Comparison of ENCODE assay signal across 17 cellular contexts in genomic region chr2:189147361-189147760, GRCh38. TPM values are rescaled to one million over a fixed set of nuclear protein-coding genes. Genes with fewer than 3 reads are reported as not detected.
DNase-seq lines count a peak whose midpoint lies in the region; ATAC-seq and TF ChIP-seq lines count a peak whose summit lies in the region.
"Had no signal": no experiment of that assay in that cellular context is flagged by ENCODE, and none has a peak within 500 bp of the region (broad histone marks: within the 10 kb centered on the region; RNA-seq: fewer than 3 reads in every experiment).

No MANE protein-coding gene starts in this region.

- H3K27ac ChIP-seq in ACC112 (ENCODE audit: low read depth, low read length) (0 out of 2 replicates have a peak overlapping the region, but pooled peaks have one; percentile 2), IMR-90 (ENCODE audit: insufficient read depth, low read length) (peak overlapping the region; percentile 53; the same call in 1 of the 2 replicates), fibroblast of lung (ENCODE audit: insufficient read depth, low read length) (no peak overlapping the region)
- H3K27ac ChIP-seq: RWPE1 had no signal

- no peak overlapping the region for H3K56ac ChIP-seq in IMR-90 (ENCODE audit: extremely low read depth, insufficient read depth, low read length)

- H2AFZ ChIP-seq in ACC112 (ENCODE audit: low read length, unreplicated experiment) (no peak overlapping the region), IMR-90 (replicated peaks; ENCODE audit: low read length, poor library complexity) (no peak overlapping the region), fibroblast of lung (ENCODE audit: low read length) (no peak overlapping the region)

- H4K5ac ChIP-seq in IMR-90 (ENCODE audit: low read depth, low read length) = peak overlapping the region; percentile 30; the same call in 1 of the 2 replicates

- peak overlapping the region; percentile 75 for H3K27ac Mint-ChIP-seq in osteocyte (ENCODE audit: unreplicated experiment)
- H3K27ac Mint-ChIP-seq: CD14-positive monocyte had no signal

- peak overlapping the region; percentile 66; the same call in 1 of the 2 replicates for H3K18ac ChIP-seq in IMR-90 (ENCODE audit: low read depth, low read length)

- DNase-seq in IMR-90 = peak; percentile 62
- peak in 1 of 2 donors; percentile 39 for DNase-seq in fibroblast of lung (ENCODE audit: low read depth in 2 of 2)
- no peak for DNase-seq in osteocyte (ENCODE audit: extremely low spot score, unreplicated experiment)
- DNase-seq in NCI-H82 treated with DMSO at 0.1 percent for 48 hours (lab: John Stamatoyannopoulos, UW; ENCODE audit: unreplicated experiment) = no peak
- DNase-seq in amygdala (lab: John Stamatoyannopoulos, UW) = no peak
- no peak for DNase-seq in lower leg skin (ENCODE audit: low spot score in 2 of 2)
- DNase-seq: AML-193, DMS 273 treated with DMSO at 0.1 percent for 48 hours, GF-D8, GOT3, Karpas-422, NCI-H1105, NCI-H187, NCI-H69 had no signal

- no CpG with 5 or more reads among the region's 2 CpGs for WGBS in IMR-90 (ENCODE audit: extremely low coverage in 2 of 2, insufficient read length in 1 of 2), 2 experiments
- WGBS in lower leg skin, 2 donors = 69 to 77% methylated on average over 2 of the region's 2 CpGs

- in situ Hi-C loops in IMR-90 (cut with MboI; ENCODE audit: low sequenced_read_pairs) = no loop called here

- TF ChIP-seq CTCF in IMR-90 (conservative IDR thresholded peaks at IDR 0.05; ENCODE audit: low read depth, low read length) (no peak), fibroblast of lung (conservative IDR thresholded peaks at IDR 0.05 in 1 of 2, IDR thresholded peaks at IDR 0.05 in 1 of 2; ENCODE audit: low read depth in 1 of 2, low read length in 2 of 2) (no peak), osteocyte (IDR thresholded peaks at IDR 0.05) (no peak), lower leg skin (IDR thresholded peaks at IDR 0.05) (no peak)

- H3K4me3 Mint-ChIP-seq in osteocyte (ENCODE audit: unreplicated experiment) = no peak overlapping the region
- H3K4me3 Mint-ChIP-seq: CD14-positive monocyte had no signal

- H3K4me2 ChIP-seq in IMR-90 (ENCODE audit: low read depth, low read length) = no peak overlapping the region; the same call in 1 of the 2 replicates
- peak overlapping the region; percentile 15 for H3K4me2 ChIP-seq in fibroblast of lung (ENCODE audit: extremely low read depth, insufficient read depth, low read length)

- H3K27me3 ChIP-seq in ACC112 (ENCODE audit: insufficient read depth, low read length) (no peaks in the 10 kb centered on the region), IMR-90 (ENCODE audit: control insufficient read depth, insufficient read depth, low read length) (no peaks in the 10 kb centered on the region), fibroblast of lung (ENCODE audit: control insufficient read depth, insufficient read depth, low read length) (no peaks in the 10 kb centered on the region)

- H3K23ac ChIP-seq in IMR-90 (ENCODE audit: low read depth, low read length) = no peak overlapping the region

- peak overlapping the region; percentile 63 for H2BK5ac ChIP-seq in IMR-90 (ENCODE audit: low read depth, low read length, poor library complexity, severe bottlenecking)

- no peak for TF ChIP-seq RAD21 in IMR-90 (IDR thresholded peaks at IDR 0.05; ENCODE audit: low read length)

- H3K4me1 ChIP-seq in ACC112 (ENCODE audit: control insufficient read depth, insufficient read depth, low read length, unreplicated experiment) = peaks cover 77% of the 10 kb centered on the region
- H3K4me1 ChIP-seq in IMR-90 (ENCODE audit: control insufficient read depth, insufficient read depth, low read length) = peaks cover 16% of the 10 kb centered on the region
- H3K4me1 ChIP-seq in fibroblast of lung (ENCODE audit: control insufficient read depth, extremely low read depth, insufficient read depth, low read length) = peaks cover 19% of the 10 kb centered on the region

- no peak overlapping the region for H2BK15ac ChIP-seq in IMR-90 (ENCODE audit: low read depth, low read length)

- POLR2A ChIA-PET in IMR-90 (lab: Charles Lee; ENCODE audit: unreplicated experiment) = no interaction called here

- H3K36me3 ChIP-seq in ACC112 (ENCODE audit: insufficient read depth, low read length) (peaks cover 26% of the 10 kb centered on the region), IMR-90 (ENCODE audit: control insufficient read depth, insufficient read depth, low read length) (peaks cover 1% of the 10 kb centered on the region; the same call in 1 of the 2 replicates), fibroblast of lung (ENCODE audit: control insufficient read depth, insufficient read depth, low read length) (no peaks in the 10 kb centered on the region)

- no peak overlapping the region; a peak in 1 of 4 replicates for H4K8ac ChIP-seq in IMR-90 (ENCODE audit: low read depth in 2 of 2, low read length in 2 of 2)

- H3K79me2 ChIP-seq in ACC112 (ENCODE audit: control insufficient read depth, insufficient read depth, low read length, unreplicated experiment) = peaks cover 99% of the 10 kb centered on the region
- peaks cover 78% of the 10 kb centered on the region for H3K79me2 ChIP-seq in fibroblast of lung (ENCODE audit: control insufficient read depth, insufficient read depth, low read length)

- H3K4me1 Mint-ChIP-seq in osteocyte (ENCODE audit: unreplicated experiment) = peaks cover 92% of the 10 kb centered on the region
- H3K4me1 Mint-ChIP-seq: CD14-positive monocyte had no signal

- no peak overlapping the region for H3K4me3 ChIP-seq in ACC112 (ENCODE audit: low read depth, low read length)
- no peak overlapping the region for H3K4me3 ChIP-seq in IMR-90 (ENCODE audit: insufficient read depth, low read depth, low read length)
- H3K4me3 ChIP-seq in fibroblast of lung (replicated peaks in 1 of 4; ENCODE audit: control extremely low read depth in 1 of 4, insufficient read depth in 1 of 4, low read depth in 3 of 4, low read length in 4 of 4) = no peak overlapping the region
- H3K4me3 ChIP-seq in lower leg skin (ENCODE audit: low read depth, poor library complexity, severe bottlenecking) = no peak overlapping the region

- H3K9me3 Mint-ChIP-seq in osteocyte (ENCODE audit: unreplicated experiment) = no peaks in the 10 kb centered on the region
- H3K9me3 Mint-ChIP-seq: CD14-positive monocyte had no signal

- intact Hi-C loops in IMR-90 (cut with micrococcal nuclease) (no loop called here), lower leg skin (cut with DNase I; ENCODE audit: low total_unique reads) (no loop called here)

- H2AK9ac ChIP-seq in IMR-90 (replicated peaks; ENCODE audit: low read depth, low read length, poor library complexity) = no peak overlapping the region

- no TSS peak for BruUV-seq in IMR-90 (replicated peaks; lab: Mats Ljungman, UMichigan)

- H3K36me3 Mint-ChIP-seq in osteocyte (ENCODE audit: unreplicated experiment) = peaks cover 32% of the 10 kb centered on the region
- H3K36me3 Mint-ChIP-seq: CD14-positive monocyte had no signal

- no peaks in the 10 kb centered on the region for H3K27me3 Mint-ChIP-seq in osteocyte (ENCODE audit: unreplicated experiment)

- CTCF ChIA-PET in IMR-90 (lab: Yijun Ruan, JAX) = interaction anchor here (0.6 kb wide), 2 partner anchors 32 to 138 kb away, joined by 3 to 6 read pairs; no protein-coding TSS in a partner anchor

- H3K14ac ChIP-seq in IMR-90 (replicated peaks; ENCODE audit: low read depth, low read length) = no peak overlapping the region

- peaks cover 29% of the 10 kb centered on the region; the same call in 1 of the 2 replicates for H4K20me1 ChIP-seq in IMR-90 (ENCODE audit: insufficient read depth, low read length)
- H4K20me1 ChIP-seq in fibroblast of lung (ENCODE audit: control insufficient read depth, extremely low read depth, insufficient read depth, low read length) = no peaks in the 10 kb centered on the region

- ATAC-seq in IMR-90 (ENCODE audit: low read depth) = no peak

- H2AK5ac ChIP-seq in IMR-90 (ENCODE audit: low read depth, low read length) = no peak overlapping the region

- H3K9me3 ChIP-seq in IMR-90 (ENCODE audit: control insufficient read depth, insufficient read depth, low read length) = no peaks in the 10 kb centered on the region
- no peaks in the 10 kb centered on the region for H3K9me3 ChIP-seq in fibroblast of lung (ENCODE audit: control insufficient read depth, insufficient read depth, low read depth, low read length)

- H3K9me1 ChIP-seq in IMR-90 (ENCODE audit: insufficient read depth, low read length) = 0 out of 2 replicates have a peak, but pooled peaks cover 6% of the 10 kb centered on the region

- no peak for TF ChIP-seq POLR2A in IMR-90 (IDR thresholded peaks at IDR 0.05; ENCODE audit: low read depth, low read length)
- TF ChIP-seq POLR2A in lower leg skin (IDR thresholded peaks at IDR 0.05) = no peak

- H2BK20ac ChIP-seq in IMR-90 (ENCODE audit: low read depth, low read length) = no peak overlapping the region

- H3K79me1 ChIP-seq in IMR-90 (ENCODE audit: low read depth in 1 of 2, low read length in 2 of 2) = peaks cover 2 to 36% of the 10 kb centered on the region in 2 experiments; a peak in 3 of 4 replicates

- no peak overlapping the region for H4K91ac ChIP-seq in IMR-90 (ENCODE audit: insufficient read depth, low read depth, low read length)

- H2BK120ac ChIP-seq in IMR-90 (ENCODE audit: low read depth, low read length) = no peak overlapping the region

- no peak overlapping the region; the same call in 1 of the 2 replicates for H3K4ac ChIP-seq in IMR-90 (ENCODE audit: low read depth, low read length)

- dilution Hi-C loops in IMR-90 (cut with HindIII; ENCODE audit: low sequenced_read_pairs, unreplicated experiment) = no loop called here

- H3K9ac ChIP-seq in IMR-90 (ENCODE audit: low read depth, low read length) = no peak overlapping the region
- no peak overlapping the region for H3K9ac ChIP-seq in fibroblast of lung (ENCODE audit: insufficient read depth, low read length)

TF ChIP-seq in IMR-90, 13 proteins besides CTCF, POLR2A, EP300 and RAD21 (continues in another document):
- TF ChIP-seq SMC3 (IDR thresholded peaks at IDR 0.05; ENCODE audit: low read depth, low read length) (no peak), FOS (IDR thresholded peaks at IDR 0.05; ENCODE audit: low read depth, low read length) (no peak), MAZ (IDR thresholded peaks at IDR 0.05; ENCODE audit: borderline replicate concordance, low read depth, low read length) (no peak), NFE2L2 (IDR thresholded peaks at IDR 0.05; ENCODE audit: low read depth, low read length) (no peak), MAFK (IDR thresholded peaks at IDR 0.05; ENCODE audit: low read depth, low read length) (no peak), CHD1 (IDR thresholded peaks at IDR 0.05; ENCODE audit: low read depth, low read length) (no peak), CEBPB (IDR thresholded peaks at IDR 0.05; ENCODE audit: low read depth, low read length) (no peak)

RNA-seq across cellular contexts. Expression of gene COL5A2, which starts 32.2 kb away (rescaled TPM):
- 235 and 257 TPM in 2 replicates for total RNA-seq in IMR-90 (2012; rRNA removed)
- polyA plus RNA-seq in IMR-90 (2012; rRNA removed) = 155 and 181 TPM in 2 replicates
- polyA plus RNA-seq in IMR-90 (2012; cell fraction: cytosol; rRNA removed) = 85.6 and 111 TPM in 2 replicates
- polyA plus RNA-seq in IMR-90 (2012; cell fraction: nucleus; rRNA removed; ENCODE audit: low replicate concordance) = 121 and 233 TPM in 2 replicates
- total RNA-seq in fibroblast of lung = 200 and 253 TPM in 2 replicates
- polyA plus RNA-seq in fibroblast of lung = 93.1 and 353 TPM in 2 replicates
- 101 and 369 TPM in 2 replicates for polyA plus RNA-seq in fibroblast of lung (2012)
- 109 and 270 TPM in 2 replicates for polyA minus RNA-seq in fibroblast of lung (ENCODE audit: low replicate concordance)
- 1,873 and 1,955 TPM in 2 replicates for total RNA-seq in osteocyte
- total RNA-seq in lower leg skin = 10 to 100 TPM in 3 of 4 donors, 1 to 10 TPM in 1; 7.7 to 29.5 (median 16.9) TPM
- polyA plus RNA-seq: CD14-positive monocyte had no signal
